Comparison of ENCODE assay signal across 1 cellular context in the genomic region with DNA sequence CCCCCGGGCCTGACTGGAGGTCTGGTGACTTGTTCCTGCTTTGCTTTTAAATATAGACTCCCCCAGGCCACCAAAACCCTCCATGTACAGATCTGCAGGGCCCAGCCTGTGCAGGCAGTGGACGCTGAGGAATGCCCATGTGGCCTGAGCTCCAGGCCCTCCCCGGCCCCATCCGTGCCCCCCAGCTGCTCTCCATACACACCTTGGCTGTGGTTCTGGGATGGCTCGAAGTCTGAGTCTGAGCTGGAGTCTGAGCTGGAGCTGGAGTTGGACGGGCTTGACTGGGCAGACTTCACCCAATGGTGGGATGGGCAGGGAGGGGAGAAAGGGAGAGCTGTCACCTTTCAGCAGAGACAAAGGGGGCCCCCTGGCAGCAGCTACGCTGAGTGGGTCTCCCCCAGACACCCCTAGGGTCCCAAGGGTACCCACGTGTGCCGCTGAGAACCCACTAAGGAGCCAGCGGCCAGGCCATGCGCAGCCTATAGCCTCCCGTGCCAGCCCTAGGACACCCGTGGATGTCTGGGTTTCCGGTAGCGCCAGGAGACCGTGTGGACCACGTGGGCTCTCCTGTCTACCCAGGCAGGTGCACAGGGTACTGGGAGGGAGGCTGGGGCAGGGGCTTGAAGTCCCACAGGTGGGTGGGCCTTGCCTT.
TF ChIP-seq lines count a peak whose summit lies in the region.

No MANE protein-coding gene starts in this region.

TF ChIP-seq in H1, 55 proteins besides CTCF, POLR2A, EP300 and RAD21:
- TF ChIP-seq EGR1 (IDR thresholded peaks at IDR 0.05; ENCODE audit: borderline replicate concordance, low read depth, low read length) (no peak), TCF12 (IDR thresholded peaks at IDR 0.05; ENCODE audit: low read depth, low read length) (no peak), KDM5A (IDR thresholded peaks at IDR 0.05; ENCODE audit: low read length) (no peak), BCL11A (IDR thresholded peaks at IDR 0.05; ENCODE audit: low read depth in 2 of 2, low read length in 2 of 2) (no peak), SIRT6 (IDR thresholded peaks at IDR 0.05; ENCODE audit: low read length) (no peak)
- TF ChIP-seq, protein P1, sequence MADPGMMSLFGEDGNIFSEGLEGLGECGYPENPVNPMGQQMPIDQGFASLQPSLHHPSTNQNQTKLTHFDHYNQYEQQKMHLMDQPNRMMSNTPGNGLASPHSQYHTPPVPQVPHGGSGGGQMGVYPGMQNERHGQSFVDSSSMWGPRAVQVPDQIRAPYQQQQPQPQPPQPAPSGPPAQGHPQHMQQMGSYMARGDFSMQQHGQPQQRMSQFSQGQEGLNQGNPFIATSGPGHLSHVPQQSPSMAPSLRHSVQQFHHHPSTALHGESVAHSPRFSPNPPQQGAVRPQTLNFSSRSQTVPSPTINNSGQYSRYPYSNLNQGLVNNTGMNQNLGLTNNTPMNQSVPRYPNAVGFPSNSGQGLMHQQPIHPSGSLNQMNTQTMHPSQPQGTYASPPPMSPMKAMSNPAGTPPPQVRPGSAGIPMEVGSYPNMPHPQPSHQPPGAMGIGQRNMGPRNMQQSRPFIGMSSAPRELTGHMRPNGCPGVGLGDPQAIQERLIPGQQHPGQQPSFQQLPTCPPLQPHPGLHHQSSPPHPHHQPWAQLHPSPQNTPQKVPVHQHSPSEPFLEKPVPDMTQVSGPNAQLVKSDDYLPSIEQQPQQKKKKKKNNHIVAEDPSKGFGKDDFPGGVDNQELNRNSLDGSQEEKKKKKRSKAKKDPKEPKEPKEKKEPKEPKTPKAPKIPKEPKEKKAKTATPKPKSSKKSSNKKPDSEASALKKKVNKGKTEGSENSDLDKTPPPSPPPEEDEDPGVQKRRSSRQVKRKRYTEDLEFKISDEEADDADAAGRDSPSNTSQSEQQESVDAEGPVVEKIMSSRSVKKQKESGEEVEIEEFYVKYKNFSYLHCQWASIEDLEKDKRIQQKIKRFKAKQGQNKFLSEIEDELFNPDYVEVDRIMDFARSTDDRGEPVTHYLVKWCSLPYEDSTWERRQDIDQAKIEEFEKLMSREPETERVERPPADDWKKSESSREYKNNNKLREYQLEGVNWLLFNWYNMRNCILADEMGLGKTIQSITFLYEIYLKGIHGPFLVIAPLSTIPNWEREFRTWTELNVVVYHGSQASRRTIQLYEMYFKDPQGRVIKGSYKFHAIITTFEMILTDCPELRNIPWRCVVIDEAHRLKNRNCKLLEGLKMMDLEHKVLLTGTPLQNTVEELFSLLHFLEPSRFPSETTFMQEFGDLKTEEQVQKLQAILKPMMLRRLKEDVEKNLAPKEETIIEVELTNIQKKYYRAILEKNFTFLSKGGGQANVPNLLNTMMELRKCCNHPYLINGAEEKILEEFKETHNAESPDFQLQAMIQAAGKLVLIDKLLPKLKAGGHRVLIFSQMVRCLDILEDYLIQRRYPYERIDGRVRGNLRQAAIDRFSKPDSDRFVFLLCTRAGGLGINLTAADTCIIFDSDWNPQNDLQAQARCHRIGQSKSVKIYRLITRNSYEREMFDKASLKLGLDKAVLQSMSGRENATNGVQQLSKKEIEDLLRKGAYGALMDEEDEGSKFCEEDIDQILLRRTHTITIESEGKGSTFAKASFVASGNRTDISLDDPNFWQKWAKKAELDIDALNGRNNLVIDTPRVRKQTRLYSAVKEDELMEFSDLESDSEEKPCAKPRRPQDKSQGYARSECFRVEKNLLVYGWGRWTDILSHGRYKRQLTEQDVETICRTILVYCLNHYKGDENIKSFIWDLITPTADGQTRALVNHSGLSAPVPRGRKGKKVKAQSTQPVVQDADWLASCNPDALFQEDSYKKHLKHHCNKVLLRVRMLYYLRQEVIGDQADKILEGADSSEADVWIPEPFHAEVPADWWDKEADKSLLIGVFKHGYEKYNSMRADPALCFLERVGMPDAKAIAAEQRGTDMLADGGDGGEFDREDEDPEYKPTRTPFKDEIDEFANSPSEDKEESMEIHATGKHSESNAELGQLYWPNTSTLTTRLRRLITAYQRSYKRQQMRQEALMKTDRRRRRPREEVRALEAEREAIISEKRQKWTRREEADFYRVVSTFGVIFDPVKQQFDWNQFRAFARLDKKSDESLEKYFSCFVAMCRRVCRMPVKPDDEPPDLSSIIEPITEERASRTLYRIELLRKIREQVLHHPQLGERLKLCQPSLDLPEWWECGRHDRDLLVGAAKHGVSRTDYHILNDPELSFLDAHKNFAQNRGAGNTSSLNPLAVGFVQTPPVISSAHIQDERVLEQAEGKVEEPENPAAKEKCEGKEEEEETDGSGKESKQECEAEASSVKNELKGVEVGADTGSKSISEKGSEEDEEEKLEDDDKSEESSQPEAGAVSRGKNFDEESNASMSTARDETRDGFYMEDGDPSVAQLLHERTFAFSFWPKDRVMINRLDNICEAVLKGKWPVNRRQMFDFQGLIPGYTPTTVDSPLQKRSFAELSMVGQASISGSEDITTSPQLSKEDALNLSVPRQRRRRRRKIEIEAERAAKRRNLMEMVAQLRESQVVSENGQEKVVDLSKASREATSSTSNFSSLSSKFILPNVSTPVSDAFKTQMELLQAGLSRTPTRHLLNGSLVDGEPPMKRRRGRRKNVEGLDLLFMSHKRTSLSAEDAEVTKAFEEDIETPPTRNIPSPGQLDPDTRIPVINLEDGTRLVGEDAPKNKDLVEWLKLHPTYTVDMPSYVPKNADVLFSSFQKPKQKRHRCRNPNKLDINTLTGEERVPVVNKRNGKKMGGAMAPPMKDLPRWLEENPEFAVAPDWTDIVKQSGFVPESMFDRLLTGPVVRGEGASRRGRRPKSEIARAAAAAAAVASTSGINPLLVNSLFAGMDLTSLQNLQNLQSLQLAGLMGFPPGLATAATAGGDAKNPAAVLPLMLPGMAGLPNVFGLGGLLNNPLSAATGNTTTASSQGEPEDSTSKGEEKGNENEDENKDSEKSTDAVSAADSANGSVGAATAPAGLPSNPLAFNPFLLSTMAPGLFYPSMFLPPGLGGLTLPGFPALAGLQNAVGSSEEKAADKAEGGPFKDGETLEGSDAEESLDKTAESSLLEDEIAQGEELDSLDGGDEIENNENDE (IDR thresholded peaks at IDR 0.05; ENCODE audit: insufficient replicate concordance, low read length): no peak
- TF ChIP-seq, protein P2, sequence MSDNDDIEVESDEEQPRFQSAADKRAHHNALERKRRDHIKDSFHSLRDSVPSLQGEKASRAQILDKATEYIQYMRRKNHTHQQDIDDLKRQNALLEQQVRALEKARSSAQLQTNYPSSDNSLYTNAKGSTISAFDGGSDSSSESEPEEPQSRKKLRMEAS (IDR thresholded peaks at IDR 0.05): no peak
TF ChIP-seq in H1: peak in this region for 0.
